ENCODE assay signal across 8 cellular contexts in genomic region chr1:15758537-15758936, GRCh38. TPM values are rescaled to one million over a fixed set of nuclear protein-coding genes. Genes with fewer than 3 reads are reported as not detected.
DNase-seq lines count a peak whose midpoint lies in the region; ATAC-seq and TF ChIP-seq lines count a peak whose summit lies in the region.

TSS of gene FBLIM1 (plus strand) at chr1:15758795. CDS start at chr1:15764984, 6,189 bp downstream.

- H3K4me1 Mint-ChIP-seq in mesothelial cell of epicardium = peaks cover 32% of the 10 kb centered on the region

- WGBS in urinary bladder = under 1% methylated on average over 46 of the region's 49 CpGs

- no peaks in the 10 kb centered on the region for H3K9me3 Mint-ChIP-seq in mesothelial cell of epicardium

- peak within 1 kb of the TSS; percentile 87 for H3K4me3 Mint-ChIP-seq in mesothelial cell of epicardium

- H3K27me3 ChIP-seq in BE2C (peaks cover 6% of the 10 kb centered on the region; the same call in 1 of the 2 replicates), MG63 (no peaks in the 10 kb centered on the region), endocrine pancreas (ENCODE audit: control insufficient read depth, insufficient read depth, low read length) (no peaks in the 10 kb centered on the region)

- no peak for ATAC-seq in HG03039 (IDR thresholded peaks at IDR 0.05; ENCODE audit: unreplicated experiment)
- ATAC-seq in GM21515 (IDR thresholded peaks at IDR 0.05; ENCODE audit: unreplicated experiment) = no peak

- peak within 1 kb of the TSS; percentile 75 for H3K9ac ChIP-seq in endocrine pancreas (ENCODE audit: control insufficient read depth, insufficient read depth, low read length)

- H3K4me3 ChIP-seq in BE2C (ENCODE audit: low read depth, low read length) (peak within 1 kb of the TSS; percentile 37), MG63 (peak within 1 kb of the TSS; percentile 59), endocrine pancreas (ENCODE audit: control insufficient read depth, insufficient read depth, low read length) (no peak within 1 kb of the TSS), urinary bladder (ENCODE audit: low read depth, low read length) (peak within 1 kb of the TSS; percentile 85)

- H3K27me3 Mint-ChIP-seq in mesothelial cell of epicardium (ENCODE audit: low read depth) = no peaks in the 10 kb centered on the region

- H3K9me3 ChIP-seq in BE2C (no peaks in the 10 kb centered on the region), MG63 (no peaks in the 10 kb centered on the region), endocrine pancreas (ENCODE audit: control insufficient read depth, low read length) (no peaks in the 10 kb centered on the region)

- H3K36me3 ChIP-seq in BE2C (no peaks in the 10 kb centered on the region), MG63 (no peaks in the 10 kb centered on the region), endocrine pancreas (ENCODE audit: control insufficient read depth, insufficient read depth, low read length) (no peaks in the 10 kb centered on the region), urinary bladder (ENCODE audit: insufficient read depth) (no peaks in the 10 kb centered on the region)

- DNase-seq in BE2C (no peak), MG63 (no peak), mesothelial cell of epicardium (ENCODE audit: low spot score in 2 of 2, unreplicated experiment in 2 of 2) (peak in 1 of 2 experiments; percentile 62)
- no peak for DNase-seq in stimulated activated CD4-positive, alpha-beta T cell treated with anti-CD3 and anti-CD28 coated beads, Interleukin-2, amount 100 ng/mL, for 24 hours

- H3K36me3 Mint-ChIP-seq in mesothelial cell of epicardium = peaks cover 2% of the 10 kb centered on the region

- H3K27ac ChIP-seq in urinary bladder (ENCODE audit: low read depth) = peak within 1 kb of the TSS; percentile 64

- H3K27ac Mint-ChIP-seq in mesothelial cell of epicardium = peak within 1 kb of the TSS; percentile 94

- H3K4me1 ChIP-seq in BE2C (peaks cover 12% of the 10 kb centered on the region; the same call in 1 of the 2 replicates), endocrine pancreas (ENCODE audit: control insufficient read depth, insufficient read depth, low read length) (no peaks in the 10 kb centered on the region), urinary bladder (ENCODE audit: insufficient read depth) (no peaks in the 10 kb centered on the region)

- TF ChIP-seq CTCF in BE2C (IDR thresholded peaks at IDR 0.05; ENCODE audit: low read depth, low read length) (no peak), mesothelial cell of epicardium (IDR thresholded peaks at IDR 0.05; ENCODE audit: unreplicated experiment) (no peak)

RNA-seq across cellular contexts. Expression of gene FBLIM1, which starts in this region (rescaled TPM):
- polyA plus RNA-seq in BE2C (2012; ENCODE audit: insufficient read depth, insufficient read length, low read depth) = 31.4 TPM
- 17.5 and 23.1 TPM in 2 replicates for total RNA-seq in MG63 (2014; rRNA removed; shearing (Covaris generic); ENCODE audit: low replicate concordance)
- total RNA-seq in mesothelial cell of epicardium = 101 to 103 TPM (median 101 TPM) in 3 replicates
- 28.8 TPM for total RNA-seq in urinary bladder
- polyA plus RNA-seq in urinary bladder = 107 TPM
